Comparison of ENCODE assay signal across 8 cellular contexts in the genomic region with DNA sequence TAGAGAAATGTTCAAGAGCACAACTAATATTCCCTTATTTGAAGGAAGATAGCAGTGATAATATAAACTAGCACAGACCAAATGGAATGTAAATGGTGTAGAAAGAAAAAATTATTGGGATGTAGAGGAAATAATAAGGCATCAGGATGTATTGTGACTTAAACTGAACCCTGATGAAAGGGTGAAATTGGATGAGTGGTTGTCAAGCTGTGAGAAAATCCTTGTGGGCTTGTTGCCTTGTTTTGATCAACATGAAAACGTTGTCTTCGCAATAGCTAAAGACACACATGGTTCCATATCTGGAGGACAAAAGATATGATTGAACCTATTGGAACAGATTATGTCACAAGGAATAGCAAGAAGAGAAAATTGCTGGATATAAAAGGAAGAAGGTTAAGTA. TPM values are rescaled to one million over a fixed set of nuclear protein-coding genes. Genes with fewer than 3 reads are reported as not detected.
"Had no signal": no experiment of that assay in that cellular context is flagged by ENCODE, and none has a peak within 500 bp of the region (broad histone marks: within the 10 kb centered on the region; RNA-seq: fewer than 3 reads in every experiment).

No MANE protein-coding gene starts in this region.

- DNase-seq: IMR-90, KBM-7 had no signal

- ATAC-seq: HepG2, K562 had no signal

- H3K27ac Mint-ChIP-seq: IgD-negative memory B cell had no signal

- H3K36me3 Mint-ChIP-seq: IgD-negative memory B cell had no signal

- H3K4me1 Mint-ChIP-seq: IgD-negative memory B cell had no signal

- FAIRE-seq: HepG2, HTR-8/SVneo, K562 had no signal

- H3K27ac ChIP-seq: HL-60 had no signal

- H3K4me3 Mint-ChIP-seq: IgD-negative memory B cell had no signal

- H3K4me3 ChIP-seq: K562 had no signal

RNA-seq across cellular contexts. Expression of a gene that starts 40.3 kb away (rescaled TPM):
- total RNA-seq: HT1080, IMR-90 had no signal
- polyA plus RNA-seq: IMR-90 had no signal
